In the genomic region with DNA sequence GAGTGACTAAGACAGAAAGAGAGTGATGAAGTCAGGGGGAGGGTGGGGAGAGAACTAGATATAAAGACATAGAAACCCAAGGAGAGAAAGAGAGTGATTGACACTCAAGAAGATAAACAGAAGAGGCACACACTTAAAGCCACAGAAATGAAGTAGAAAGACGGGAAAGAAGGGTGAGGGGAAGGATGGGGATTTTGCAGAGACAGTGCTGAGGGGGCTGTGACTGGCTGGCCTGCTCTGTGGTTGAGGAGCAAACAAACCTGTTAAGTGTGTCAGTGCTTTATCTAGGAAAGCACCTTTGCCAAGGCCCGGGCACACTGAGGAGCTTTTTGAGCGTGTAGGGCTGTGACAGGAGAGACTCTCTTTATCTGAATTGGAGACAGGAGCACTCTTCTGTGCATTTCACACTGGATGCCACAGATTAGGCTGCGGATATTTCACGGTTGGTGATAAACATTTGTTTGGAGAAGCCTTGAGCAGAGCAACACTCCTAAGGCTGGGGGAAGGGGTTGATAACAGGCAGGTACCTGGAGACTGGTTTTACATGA, we compare ENCODE assay signal across 12 cellular contexts.
DNase-seq lines count a peak whose midpoint lies in the region; ATAC-seq and TF ChIP-seq lines count a peak whose summit lies in the region.
"Had no signal": no experiment of that assay in that cellular context is flagged by ENCODE, and none has a peak within 500 bp of the region (broad histone marks: within the 10 kb centered on the region; RNA-seq: fewer than 3 reads in every experiment).

No MANE protein-coding gene starts in this region.

- H2AFZ ChIP-seq in GM23338 = no peak overlapping the region

- intact Hi-C loops in Caco-2 (cut with micrococcal nuclease; ENCODE audit: unreplicated experiment) = no loop called here
- intact Hi-C loops in testis (cut with DNase I; ENCODE audit: low total_unique reads) = no loop called here

- CTCF ChIA-PET in Caco-2 (lab: Charles Lee) = no interaction called here

- H3K56ac ChIP-seq in mesendoderm (ENCODE audit: low read length) = peak overlapping the region; percentile 26

- H3F3A ChIP-seq in GM23338 (replicated peaks; ENCODE audit: low read depth) = no peaks in the 10 kb centered on the region

- H2BK120ac ChIP-seq in mesendoderm (ENCODE audit: low read depth, low read length) = no peak overlapping the region

- POLR2A ChIA-PET in Caco-2 (lab: Charles Lee) = no interaction called here

- H3K36me3 ChIP-seq in GM23338 (ENCODE audit: insufficient read depth) (no peaks in the 10 kb centered on the region), mesendoderm (ENCODE audit: control insufficient read depth, insufficient read depth, low read length) (no peaks in the 10 kb centered on the region), Caco-2 (ENCODE audit: control insufficient read depth, insufficient read depth, low read length) (no peaks in the 10 kb centered on the region), testis (ENCODE audit: low read depth, missing control alignments) (no peaks in the 10 kb centered on the region)

- no peak overlapping the region for H4K8ac ChIP-seq in mesendoderm (ENCODE audit: low read depth, low read length)

- H4K5ac ChIP-seq in mesendoderm (ENCODE audit: low read length) = no peak overlapping the region

- no peaks in the 10 kb centered on the region for H3K36me3 Mint-ChIP-seq in GM23338 (ENCODE audit: low read depth)
- H3K36me3 Mint-ChIP-seq in Caco-2 (ENCODE audit: insufficient read depth, unreplicated experiment) = no peaks in the 10 kb centered on the region

- H3K79me2 ChIP-seq in GM23338 (replicated peaks; ENCODE audit: insufficient read depth) = no peaks in the 10 kb centered on the region
- no peaks in the 10 kb centered on the region for H3K79me2 ChIP-seq in mesendoderm (ENCODE audit: control insufficient read depth, insufficient read depth, low read length)

- no peaks in the 10 kb centered on the region for H3K9me3 Mint-ChIP-seq in GM23338
- no peaks in the 10 kb centered on the region for H3K9me3 Mint-ChIP-seq in Caco-2 (ENCODE audit: unreplicated experiment)

- H3K9ac ChIP-seq in mesendoderm (ENCODE audit: low read length) = peak overlapping the region; percentile 20

- no peak overlapping the region for H3K4me2 ChIP-seq in GM23338
- no peak overlapping the region for H3K4me2 ChIP-seq in mesendoderm (ENCODE audit: low read length)

- peak overlapping the region; percentile 33; the same call in 1 of the 2 replicates for H3K27ac Mint-ChIP-seq in GM23338
- no peak overlapping the region for H3K27ac Mint-ChIP-seq in Caco-2 (ENCODE audit: unreplicated experiment)

- no peak overlapping the region for H3K4ac ChIP-seq in mesendoderm (ENCODE audit: low read depth, low read length)

- H3K79me1 ChIP-seq in mesendoderm (ENCODE audit: low read length) = no peaks in the 10 kb centered on the region

- H2BK5ac ChIP-seq in mesendoderm (ENCODE audit: low read length) = no peak overlapping the region

- no TSS peak for BruUV-seq in Caco-2 (replicated peaks; lab: Mats Ljungman, UMichigan)

- H3K23ac ChIP-seq in mesendoderm (ENCODE audit: low read length) = no peak overlapping the region

- peaks cover 3% of the 10 kb centered on the region for H3K27me3 Mint-ChIP-seq in GM23338 (ENCODE audit: insufficient read depth, low read depth, poor library complexity)
- H3K27me3 Mint-ChIP-seq in Caco-2 (ENCODE audit: insufficient read depth, unreplicated experiment) = peaks cover 15% of the 10 kb centered on the region

- no peak overlapping the region for H2AK5ac ChIP-seq in mesendoderm (ENCODE audit: low read length)

- no peaks in the 10 kb centered on the region for H3K27me3 ChIP-seq in GM23338 (ENCODE audit: insufficient read depth)
- no peaks in the 10 kb centered on the region for H3K27me3 ChIP-seq in mesendoderm (ENCODE audit: insufficient read depth, low read length, poor library complexity)
- no peaks in the 10 kb centered on the region; the same call in 1 of the 2 replicates for H3K27me3 ChIP-seq in Caco-2 (replicated peaks; ENCODE audit: control insufficient read depth, insufficient read depth, low read length)
- no peaks in the 10 kb centered on the region for H3K27me3 ChIP-seq in testis
- H3K27me3 ChIP-seq: dorsolateral prefrontal cortex had no signal

- H3K27ac ChIP-seq in GM23338 (ENCODE audit: low read depth) (no peak overlapping the region), VCaP (peak overlapping the region; percentile 34), mesendoderm (ENCODE audit: low read depth, low read length) (no peak overlapping the region), testis (peak overlapping the region in 1 of 2 donors; percentile 50)
- H3K27ac ChIP-seq: dorsolateral prefrontal cortex had no signal

- H3K4me3 ChIP-seq in GM23338 (no peak overlapping the region), mesendoderm (ENCODE audit: low read length) (no peak overlapping the region), Caco-2 (ENCODE audit: low read depth, low read length) (no peak overlapping the region), testis (no peak overlapping the region)
- H3K4me3 ChIP-seq: dorsolateral prefrontal cortex had no signal

- no peaks in the 10 kb centered on the region for H3K9me2 ChIP-seq in GM23338 (ENCODE audit: insufficient read depth)

- H3K9me3 ChIP-seq in Caco-2 = no peaks in the 10 kb centered on the region
- no peaks in the 10 kb centered on the region for H3K9me3 ChIP-seq in testis

- no peak overlapping the region for H2BK15ac ChIP-seq in mesendoderm (replicated peaks; ENCODE audit: low read depth)

- H3K4me3 Mint-ChIP-seq in GM23338 (no peak overlapping the region), Caco-2 (ENCODE audit: unreplicated experiment) (no peak overlapping the region)

- no peaks in the 10 kb centered on the region for H4K20me1 ChIP-seq in GM23338 (replicated peaks; ENCODE audit: insufficient read depth)

- WGBS in mesendoderm (ENCODE audit: extremely low coverage, insufficient coverage, low lambda C conversion rate) = no CpG with 5 or more reads among the region's 5 CpGs
- WGBS in testis, 2 donors = 54 to 57% methylated on average over 5 of the region's 5 CpGs

- H3K4me1 ChIP-seq in GM23338 (ENCODE audit: insufficient read depth) = peaks cover 6% of the 10 kb centered on the region; the same call in 1 of the 2 replicates
- peaks cover 19% of the 10 kb centered on the region for H3K4me1 ChIP-seq in mesendoderm (ENCODE audit: control insufficient read depth, low read depth, low read length)
- H3K4me1 ChIP-seq in Caco-2 = no peaks in the 10 kb centered on the region
- peaks cover 24% of the 10 kb centered on the region for H3K4me1 ChIP-seq in testis

- peaks cover 18% of the 10 kb centered on the region for H3K4me1 Mint-ChIP-seq in GM23338
- peaks cover 7% of the 10 kb centered on the region for H3K4me1 Mint-ChIP-seq in Caco-2 (ENCODE audit: low read depth, unreplicated experiment)

- TF ChIP-seq CTCF in GM23338 (conservative IDR thresholded peaks at IDR 0.05; ENCODE audit: low read depth in 2 of 2) = no peak
- TF ChIP-seq CTCF in VCaP (conservative IDR thresholded peaks at IDR 0.05) = no peak
- no peak for TF ChIP-seq CTCF in Caco-2 (IDR thresholded peaks at IDR 0.05; ENCODE audit: insufficient read depth in 1 of 2, low read depth in 1 of 2, low read length in 1 of 2, severe bottlenecking in 1 of 2, unreplicated experiment in 1 of 2)
- TF ChIP-seq CTCF in testis (IDR thresholded peaks at IDR 0.05) = no peak

- no peak overlapping the region for H3K18ac ChIP-seq in mesendoderm (ENCODE audit: low read length)

- DNase-seq in GM23338 (ENCODE audit: low spot score) = no peak
- peak; percentile 88 for DNase-seq in mesendoderm
- DNase-seq in Caco-2 = no peak
- DNase-seq in testis = no peak
- DNase-seq: dorsolateral prefrontal cortex, foreskin melanocyte, NCI-H2029, retina had no signal

- TF ChIP-seq POLR2A in testis (IDR thresholded peaks at IDR 0.05) = no peak

- ATAC-seq in GM18498 (IDR thresholded peaks at IDR 0.05; ENCODE audit: unreplicated experiment) (peak; percentile 37), GM23338 (peak; percentile 48), GM18519 (IDR thresholded peaks at IDR 0.05; ENCODE audit: low FRiP score, unreplicated experiment) (no peak)
- ATAC-seq: HCT116 had no signal

TF ChIP-seq in GM23338, 12 proteins besides CTCF, POLR2A, EP300 and RAD21 (continues in another document):
- TF ChIP-seq JUNB (IDR thresholded peaks at IDR 0.05; ENCODE audit: unreplicated experiment) = no peak
